Comparison of ENCODE assay signal across 9 cellular contexts in genomic region chr5:43040287-43041098, GRCh38. TPM values are rescaled to one million over a fixed set of nuclear protein-coding genes. Genes with fewer than 3 reads are reported as not detected.
DNase-seq lines count a peak whose midpoint lies in the region; ATAC-seq, FAIRE-seq and TF ChIP-seq lines count a peak whose summit lies in the region.
"Had no signal": no experiment of that assay in that cellular context is flagged by ENCODE, and none has a peak within 500 bp of the region (broad histone marks: within the 10 kb centered on the region; RNA-seq: fewer than 3 reads in every experiment).

ANXA2R (minus strand) TSS chr5:43040319; CDS start chr5:43040046, 273 bp downstream.

- peak within 1 kb of the TSS in 1 of 2 donors; percentile 31 for H3K9ac ChIP-seq in kidney (ENCODE audit: low read length in 2 of 2)

- H3K27me3 ChIP-seq in WERI-Rb-1 (ENCODE audit: insufficient read depth, low read depth, severe bottlenecking) (peaks cover 91% of the 10 kb centered on the region), bronchial epithelial cell (ENCODE audit: control insufficient read depth, insufficient read depth, low read length) (no peaks in the 10 kb centered on the region)

- peaks cover 0 to 6% of the 10 kb centered on the region in 2 donors for H3K4me1 ChIP-seq in kidney (ENCODE audit: control insufficient read depth in 1 of 2, insufficient read depth in 1 of 2, low read depth in 1 of 2, low read length in 2 of 2)

- ATAC-seq in GM18870 (IDR thresholded peaks at IDR 0.05; ENCODE audit: unreplicated experiment), result peak; percentile 40
- ATAC-seq in HG03139 (IDR thresholded peaks at IDR 0.05; ENCODE audit: unreplicated experiment), result peak; percentile 31

- TF ChIP-seq CTCF in WERI-Rb-1 (IDR thresholded peaks at IDR 0.05; ENCODE audit: low read depth, low read length), result peak; percentile 76
- peak; percentile 88 for TF ChIP-seq CTCF in bronchial epithelial cell (IDR thresholded peaks at IDR 0.05; ENCODE audit: insufficient read depth, low read length, severe bottlenecking)
- peak; percentile 54 for TF ChIP-seq CTCF in kidney (IDR thresholded peaks at IDR 0.05; ENCODE audit: borderline replicate concordance, extremely low read depth, insufficient read depth)

- peak; percentile 51 for DNase-seq in AG08396 (ENCODE audit: low spot score)
- peak; percentile 99 for DNase-seq in NCI-H2227 (lab: John Stamatoyannopoulos, UW; ENCODE audit: unreplicated experiment)
- peak; percentile 80 for DNase-seq in WERI-Rb-1
- DNase-seq in bronchial epithelial cell (ENCODE audit: low read depth), result peak; percentile 89
- peak; percentile 91 for DNase-seq in kidney
- DNase-seq in stimulated activated CD4-positive, alpha-beta T cell treated with anti-CD3 and anti-CD28 coated beads, Interleukin-15, amount 100 ng/mL, for 1 hour (ENCODE audit: low read depth in 1 of 2, low spot score in 1 of 2), result peak; percentile 83 to 86

- peaks cover 39% of the 10 kb centered on the region for H3K9me3 ChIP-seq in WERI-Rb-1 (ENCODE audit: severe bottlenecking)
- H3K9me3 ChIP-seq in kidney (ENCODE audit: control insufficient read depth in 1 of 2, low read length in 2 of 2), result no peaks in the 10 kb centered on the region

- H3K27ac ChIP-seq in WERI-Rb-1 (no peak within 1 kb of the TSS), kidney (ENCODE audit: low read depth in 2 of 2, low read length in 2 of 2) (peak within 1 kb of the TSS; percentile 76 to 87)

- H3K4me3 ChIP-seq in WERI-Rb-1 (ENCODE audit: low read depth, low read length) (peak within 1 kb of the TSS; percentile 20; the same call in 1 of the 2 replicates), bronchial epithelial cell (ENCODE audit: low read depth, low read length) (peak within 1 kb of the TSS; percentile 46), kidney (ENCODE audit: low read length in 2 of 2) (peak within 1 kb of the TSS; percentile 73 to 85)

- FAIRE-seq in bronchial epithelial cell (lab: Jason Lieb, UNC), result no peak
- FAIRE-seq in kidney (lab: Jason Lieb, UNC), result no peak
- FAIRE-seq: TTC549 had no signal

- intact Hi-C loops in kidney (cut with DNase I), result no loop called here

- H3K36me3 ChIP-seq in WERI-Rb-1 (no peaks in the 10 kb centered on the region), bronchial epithelial cell (ENCODE audit: control insufficient read depth, insufficient read depth, low read length) (no peaks in the 10 kb centered on the region), kidney (ENCODE audit: control insufficient read depth in 1 of 2, insufficient read depth in 2 of 2, low read length in 2 of 2) (no peaks in the 10 kb centered on the region)

RNA-seq across cellular contexts. Expression of gene ANXA2R, which starts in this region (rescaled TPM):
- total RNA-seq in bronchial epithelial cell, result 0.26 TPM in 2 replicates
- 4.6 TPM for total RNA-seq in kidney
- polyA plus RNA-seq in kidney (ENCODE audit: insufficient read depth, low read depth, low replicate concordance), result 2.0 TPM

Comparison
In these comparisons a context has a peak if more than half of its experiments do, and no peak if none do; other contexts are left out.
1. Peak in DNase-seq and H3K4me3 ChIP-seq in bronchial epithelial cell; RNA of the gene not detected or under 1 TPM.
2. H3K4me3 ChIP-seq: peak in every context shown above with its lines; median percentile 79 in kidney; 46 in bronchial epithelial cell; 20 in WERI-Rb-1.